In genomic region chr5:11390369-11390768, GRCh38 we compare ENCODE assay signal across 1 cellular context.
TF ChIP-seq lines count a peak whose summit lies in the region.

No MANE protein-coding gene starts in this region.

TF ChIP-seq in WTC11, 78 proteins besides CTCF, POLR2A, EP300 and RAD21 (continued from another document):
- no peak for TF ChIP-seq ZNF281 (CRISPR knock-in tag; IDR thresholded peaks at IDR 0.05)
- TF ChIP-seq HMGA2 (CRISPR knock-in tag; IDR thresholded peaks at IDR 0.05) = no peak
- TF ChIP-seq ZSCAN18 (CRISPR knock-in tag; IDR thresholded peaks at IDR 0.05) = no peak
- no peak for TF ChIP-seq E2F5 (CRISPR knock-in tag; IDR thresholded peaks at IDR 0.05)
- no peak for TF ChIP-seq MYBL2 (CRISPR knock-in tag; IDR thresholded peaks at IDR 0.05)
- TF ChIP-seq PRDM15 (CRISPR knock-in tag; IDR thresholded peaks at IDR 0.05) = no peak
- no peak for TF ChIP-seq ZNF532 (CRISPR knock-in tag; IDR thresholded peaks at IDR 0.05; ENCODE audit: borderline replicate concordance)
- no peak for TF ChIP-seq ATF3 (CRISPR knock-in tag; conservative IDR thresholded peaks at IDR 0.05)
- TF ChIP-seq ELF4 (CRISPR knock-in tag; IDR thresholded peaks at IDR 0.05; ENCODE audit: low read depth) = no peak
- no peak for TF ChIP-seq OVOL2 (CRISPR knock-in tag; IDR thresholded peaks at IDR 0.05; ENCODE audit: borderline replicate concordance)
- TF ChIP-seq ZBTB43 (CRISPR knock-in tag; IDR thresholded peaks at IDR 0.05) = no peak
